ENCODE assay signal across 2 cellular contexts in genomic region chr16:73053038-73053378, GRCh38.
TF ChIP-seq lines count a peak whose summit lies in the region.

No MANE protein-coding gene starts in this region.

TF ChIP-seq in endothelial cell of umbilical vein, 7 proteins besides CTCF, POLR2A, EP300 and RAD21 (continued from another document):
- TF ChIP-seq MAX (IDR thresholded peaks at IDR 0.05; ENCODE audit: insufficient read depth, insufficient read length) = no peak
- TF ChIP-seq POLR2AphosphoS5 (IDR thresholded peaks at IDR 0.05; ENCODE audit: insufficient read depth, low read depth, low read length) = no peak
- no peak for TF ChIP-seq FOS (IDR thresholded peaks at IDR 0.05; ENCODE audit: borderline replicate concordance, insufficient read depth, low read length)

TF ChIP-seq in neural cell, 6 proteins besides CTCF, POLR2A, EP300 and RAD21 (continued from another document):
- no peak for TF ChIP-seq EZH2 (IDR thresholded peaks at IDR 0.05; ENCODE audit: borderline replicate concordance, insufficient read depth, low read length, poor library complexity, severe bottlenecking)
- TF ChIP-seq, protein P1, sequence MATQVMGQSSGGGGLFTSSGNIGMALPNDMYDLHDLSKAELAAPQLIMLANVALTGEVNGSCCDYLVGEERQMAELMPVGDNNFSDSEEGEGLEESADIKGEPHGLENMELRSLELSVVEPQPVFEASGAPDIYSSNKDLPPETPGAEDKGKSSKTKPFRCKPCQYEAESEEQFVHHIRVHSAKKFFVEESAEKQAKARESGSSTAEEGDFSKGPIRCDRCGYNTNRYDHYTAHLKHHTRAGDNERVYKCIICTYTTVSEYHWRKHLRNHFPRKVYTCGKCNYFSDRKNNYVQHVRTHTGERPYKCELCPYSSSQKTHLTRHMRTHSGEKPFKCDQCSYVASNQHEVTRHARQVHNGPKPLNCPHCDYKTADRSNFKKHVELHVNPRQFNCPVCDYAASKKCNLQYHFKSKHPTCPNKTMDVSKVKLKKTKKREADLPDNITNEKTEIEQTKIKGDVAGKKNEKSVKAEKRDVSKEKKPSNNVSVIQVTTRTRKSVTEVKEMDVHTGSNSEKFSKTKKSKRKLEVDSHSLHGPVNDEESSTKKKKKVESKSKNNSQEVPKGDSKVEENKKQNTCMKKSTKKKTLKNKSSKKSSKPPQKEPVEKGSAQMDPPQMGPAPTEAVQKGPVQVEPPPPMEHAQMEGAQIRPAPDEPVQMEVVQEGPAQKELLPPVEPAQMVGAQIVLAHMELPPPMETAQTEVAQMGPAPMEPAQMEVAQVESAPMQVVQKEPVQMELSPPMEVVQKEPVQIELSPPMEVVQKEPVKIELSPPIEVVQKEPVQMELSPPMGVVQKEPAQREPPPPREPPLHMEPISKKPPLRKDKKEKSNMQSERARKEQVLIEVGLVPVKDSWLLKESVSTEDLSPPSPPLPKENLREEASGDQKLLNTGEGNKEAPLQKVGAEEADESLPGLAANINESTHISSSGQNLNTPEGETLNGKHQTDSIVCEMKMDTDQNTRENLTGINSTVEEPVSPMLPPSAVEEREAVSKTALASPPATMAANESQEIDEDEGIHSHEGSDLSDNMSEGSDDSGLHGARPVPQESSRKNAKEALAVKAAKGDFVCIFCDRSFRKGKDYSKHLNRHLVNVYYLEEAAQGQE (IDR thresholded peaks at IDR 0.05; ENCODE audit: borderline replicate concordance) = no peak
- no peak for TF ChIP-seq SMC3 (conservative IDR thresholded peaks at IDR 0.05; ENCODE audit: poor library complexity)
- no peak for TF ChIP-seq MXI1 (conservative IDR thresholded peaks at IDR 0.05; ENCODE audit: poor library complexity, severe bottlenecking)
